In genomic region chr16:2056077-2056476, GRCh38 we compare ENCODE assay signal across 8 cellular contexts. TPM values are rescaled to one million over a fixed set of nuclear protein-coding genes. Genes with fewer than 3 reads are reported as not detected.
DNase-seq lines count a peak whose midpoint lies in the region; ATAC-seq and TF ChIP-seq lines count a peak whose summit lies in the region.
"Had no signal": no experiment of that assay in that cellular context is flagged by ENCODE, and none has a peak within 500 bp of the region (broad histone marks: within the 10 kb centered on the region; RNA-seq: fewer than 3 reads in every experiment).

No MANE protein-coding gene starts in this region.

- no peak overlapping the region for H3K27ac ChIP-seq in right lobe of liver

- no peak overlapping the region for H3K4me3 ChIP-seq in right lobe of liver

- no peaks in the 10 kb centered on the region for H3K27me3 Mint-ChIP-seq in T-helper 17 cell
- H3K27me3 Mint-ChIP-seq: activated naive CD4-positive, alpha-beta T cell treated with anti-CD3 and anti-CD28 coated beads, Interleukin-2, amount 50 U/mL, for 24 hours had no signal

- peak overlapping the region; percentile 19 for H3K4me3 Mint-ChIP-seq in T-helper 17 cell
- H3K4me3 Mint-ChIP-seq: activated naive CD4-positive, alpha-beta T cell treated with anti-CD3 and anti-CD28 coated beads, Interleukin-2, amount 50 U/mL, for 24 hours had no signal

- 20% methylated on average over 1 of the region's 15 CpGs for WGBS in right lobe of liver (ENCODE audit: insufficient coverage, low coverage, low lambda C conversion rate, missing lambda C conversion rate)

- peak overlapping the region; percentile 39 for H3K27ac Mint-ChIP-seq in T-helper 17 cell
- H3K27ac Mint-ChIP-seq: activated naive CD4-positive, alpha-beta T cell treated with anti-CD3 and anti-CD28 coated beads, Interleukin-2, amount 50 U/mL, for 24 hours had no signal

- TF ChIP-seq CTCF in right lobe of liver (IDR thresholded peaks at IDR 0.05), result peak; percentile 41 to 74 (median 44)

- peaks cover 6% of the 10 kb centered on the region for H3K4me1 Mint-ChIP-seq in T-helper 17 cell
- H3K4me1 Mint-ChIP-seq: activated naive CD4-positive, alpha-beta T cell treated with anti-CD3 and anti-CD28 coated beads, Interleukin-2, amount 50 U/mL, for 24 hours had no signal

- ATAC-seq in T-helper 17 cell (no peak), right lobe of liver (peak; percentile 84 to 94 (median 88)), HG03095 (IDR thresholded peaks at IDR 0.05; ENCODE audit: unreplicated experiment) (no peak)

- TF ChIP-seq POLR2A in right lobe of liver (IDR thresholded peaks at IDR 0.05), result no peak

- H3K27me3 ChIP-seq in right lobe of liver, result no peaks in the 10 kb centered on the region

- no peaks in the 10 kb centered on the region for H3K36me3 Mint-ChIP-seq in T-helper 17 cell (ENCODE audit: low read depth)

- no peaks in the 10 kb centered on the region for H3K9me3 ChIP-seq in T-helper 17 cell (ENCODE audit: control insufficient read depth, low read length, poor library complexity, severe bottlenecking)
- H3K9me3 ChIP-seq in right lobe of liver, result no peaks in the 10 kb centered on the region

- intact Hi-C loops in right lobe of liver (cut with DNase I), result no loop called here

- peaks cover 0 to 57% (median 5%) of the 10 kb centered on the region in 4 donors for H3K36me3 ChIP-seq in right lobe of liver

- DNase-seq in ELF-1 (ENCODE audit: low read depth, low spot score) (peak; percentile 20), T-helper 17 cell (no peak), right lobe of liver (peak; percentile 65 to 77 (median 76)), NCI-H2227 (lab: John Stamatoyannopoulos, UW; ENCODE audit: unreplicated experiment) (no peak), NCI-H524 treated with DMSO at 0.1 percent for 48 hours (lab: John Stamatoyannopoulos, UW) (no peak)
- DNase-seq: DND-41 had no signal

- no peaks in the 10 kb centered on the region for H3K4me1 ChIP-seq in right lobe of liver

RNA-seq across cellular contexts. Expression of gene TSC2, which starts 8.3 kb away (rescaled TPM):
- total RNA-seq in T-helper 17 cell (100 to 1,000 TPM; 123 TPM), right lobe of liver (100 to 1,000 TPM in 1 of 6 experiments, 10 to 100 TPM in 5; 25.7 to 124 (median 59.4) TPM)

RNA-seq across cellular contexts. Expression of gene NTHL1, which starts 8.4 kb away (rescaled TPM):
- total RNA-seq in T-helper 17 cell (1 to 10 TPM; 6.7 to 6.8 TPM), right lobe of liver (100 to 1,000 TPM in 1 of 6 experiments, 10 to 100 TPM in 5; 12.0 to 127 (median 42.6) TPM)

RNA-seq across cellular contexts. Expression of gene NHERF2, which starts 29.4 kb away (rescaled TPM):
- total RNA-seq in T-helper 17 cell (1 to 10 TPM; 2.2 to 3.9 TPM), right lobe of liver (100 to 1,000 TPM; 129 to 284 (median 186) TPM)

RNA-seq across cellular contexts. Expression of gene NPW, which starts 36.5 kb away (rescaled TPM):
- 1 to 10 TPM in 1 of 2 donors, not detected in 1; 2.0 TPM for total RNA-seq in T-helper 17 cell
- 10 to 100 TPM in 2 of 6 experiments, 1 to 10 TPM in 4; 2.7 to 12.3 (median 8.2) TPM for total RNA-seq in right lobe of liver

RNA-seq across cellular contexts. Expression of gene ZNF598, which starts 46.5 kb away (rescaled TPM):
- total RNA-seq in T-helper 17 cell (10 to 100 TPM; 45.2 to 46.7 TPM), right lobe of liver (10 to 100 TPM; 21.6 to 46.4 (median 25.0) TPM)

Comparison
In these comparisons a context has a peak if more than half of its experiments do, and no peak if none do; other contexts are left out.
1. DNase-seq: peak in ELF-1 (single experiment) and right lobe of liver (3 of 3); none in T-helper 17 cell (0 of 3), NCI-H2227 (single experiment) and NCI-H524 treated with DMSO at 0.1 percent for 48 hours (single experiment).
2. ATAC-seq: peak in right lobe of liver (4 of 4); none in T-helper 17 cell (single experiment) and HG03095 (single experiment).
3. RNA of gene NHERF2, which starts 29.4 kb away (total RNA-seq): 129 to 284 TPM in right lobe of liver; 2.2 to 3.9 TPM in T-helper 17 cell; every median in the first group is over 10 times any median in the second.